ENCODE assay signal across 8 cellular contexts in genomic region chr7:5695709-5696345, GRCh38.
DNase-seq lines count a peak whose midpoint lies in the region; ATAC-seq and TF ChIP-seq lines count a peak whose summit lies in the region.

No MANE protein-coding gene starts in this region.

- peak overlapping the region; percentile 90 for H3K27ac ChIP-seq in DND-41 (ENCODE audit: low read length)
- peak overlapping the region; percentile 98 for H3K27ac ChIP-seq in SJSA1
- H3K27ac ChIP-seq in foreskin keratinocyte: no peak overlapping the region

- no peaks in the 10 kb centered on the region for H3K27me3 ChIP-seq in DND-41 (ENCODE audit: insufficient read depth, low read length, poor library complexity)
- no peaks in the 10 kb centered on the region for H3K27me3 ChIP-seq in SJSA1 (replicated peaks)
- H3K27me3 ChIP-seq in foreskin keratinocyte: no peaks in the 10 kb centered on the region

- no peak for DNase-seq in DND-41
- DNase-seq in SJSA1 (ENCODE audit: low read depth in 1 of 2, low spot score in 2 of 2): peak in 1 of 2 experiments; percentile 55
- peak; percentile 76 for DNase-seq in fibroblast of mammary gland (ENCODE audit: low read depth)
- peak; percentile 69 for DNase-seq in pons (ENCODE audit: low spot score)
- no peak for DNase-seq in foreskin keratinocyte
- no peak for DNase-seq in stimulated activated naive CD4-positive, alpha-beta T cell (lab: John Stamatoyannopoulos, UW)

- H3K9me3 ChIP-seq in DND-41 (ENCODE audit: insufficient read depth, low read length, severe bottlenecking) (no peaks in the 10 kb centered on the region), SJSA1 (replicated peaks) (no peaks in the 10 kb centered on the region)

- H3K79me2 ChIP-seq in DND-41 (ENCODE audit: insufficient read depth, low read length): peaks cover 33% of the 10 kb centered on the region

- H3K36me3 ChIP-seq in DND-41 (ENCODE audit: insufficient read depth, low read length) (peaks cover 34% of the 10 kb centered on the region), SJSA1 (peaks cover 7% of the 10 kb centered on the region; the same call in 1 of the 2 replicates)

- no peak overlapping the region for H2AFZ ChIP-seq in DND-41 (ENCODE audit: low read depth, low read length)

- 0 out of 4 replicates have a peak overlapping the region, but pooled peaks of 1 of the 2 experiments have one; percentile 2 for H3K4me3 ChIP-seq in DND-41 (ENCODE audit: low read depth in 1 of 2, low read length in 2 of 2)
- H3K4me3 ChIP-seq in SJSA1: peak overlapping the region; percentile 33; the same call in 1 of the 2 replicates
- no peak overlapping the region for H3K4me3 ChIP-seq in fibroblast of mammary gland (ENCODE audit: control insufficient read depth, low read depth, low read length)

- peak overlapping the region; percentile 58 for H3K4me2 ChIP-seq in DND-41 (ENCODE audit: insufficient read depth, low read length)

- ATAC-seq in DND-41 (ENCODE audit: insufficient read depth, low read depth) (no peak; the same call in 2 of the 3 replicates), foreskin keratinocyte (no peak), HG02981 (IDR thresholded peaks at IDR 0.05; ENCODE audit: unreplicated experiment) (no peak), GM21737 (IDR thresholded peaks at IDR 0.05; ENCODE audit: unreplicated experiment) (no peak)

- peaks cover 31% of the 10 kb centered on the region for H3K4me1 ChIP-seq in DND-41 (ENCODE audit: insufficient read depth, low read length)
- H3K4me1 ChIP-seq in SJSA1 (replicated peaks): peaks cover 76% of the 10 kb centered on the region
- H3K4me1 ChIP-seq in foreskin keratinocyte: peaks cover 31% of the 10 kb centered on the region

- TF ChIP-seq CTCF in DND-41 (IDR thresholded peaks at IDR 0.05; ENCODE audit: borderline replicate concordance, extremely low read depth, low read length, poor library complexity, severe bottlenecking) (no peak), fibroblast of mammary gland (conservative IDR thresholded peaks at IDR 0.05; ENCODE audit: control insufficient read depth, insufficient read depth, low read depth, low read length) (no peak), foreskin keratinocyte (conservative IDR thresholded peaks at IDR 0.05) (no peak)

- peaks cover 20% of the 10 kb centered on the region for H4K20me1 ChIP-seq in DND-41 (ENCODE audit: insufficient read depth, low read length)

- peak overlapping the region; percentile 50 for H3K9ac ChIP-seq in DND-41 (ENCODE audit: low read depth, low read length)

Comparison
In these comparisons a context has a peak if more than half of its experiments do, and no peak if none do; other contexts are left out.
1. DNase-seq: peak in fibroblast of mammary gland (single experiment) and pons (single experiment); none in DND-41 (single experiment), foreskin keratinocyte (0 of 2) and stimulated activated naive CD4-positive, alpha-beta T cell (0 of 6).